ENCODE assay signal across 14 cellular contexts in genomic region chr2:222294996-222295367, GRCh38. TPM values are rescaled to one million over a fixed set of nuclear protein-coding genes. Genes with fewer than 3 reads are reported as not detected.
DNase-seq lines count a peak whose midpoint lies in the region; ATAC-seq, FAIRE-seq and TF ChIP-seq lines count a peak whose summit lies in the region.
"Had no signal": no experiment of that assay in that cellular context is flagged by ENCODE, and none has a peak within 500 bp of the region (broad histone marks: within the 10 kb centered on the region; RNA-seq: fewer than 3 reads in every experiment).

No MANE protein-coding gene starts in this region.

- H3K36me3 ChIP-seq in ES-I3 (ENCODE audit: insufficient read depth, low read length), result no peaks in the 10 kb centered on the region
- H3K36me3 ChIP-seq in breast epithelium, result no peaks in the 10 kb centered on the region
- H3K36me3 ChIP-seq in mucosa of stomach (ENCODE audit: control insufficient read depth, insufficient read depth, low read length), result no peaks in the 10 kb centered on the region

- DNase-seq in A549 (ENCODE audit: low read depth in 1 of 2, low spot score in 1 of 2), result no peak
- no peak for DNase-seq in breast epithelium (ENCODE audit: low spot score in 2 of 2)
- DNase-seq in NCI-H510A treated with DMSO at 0.1 percent for 48 hours (lab: John Stamatoyannopoulos, UW), result no peak
- DNase-seq in NCI-H2171 treated with DMSO at 0.1 percent for 48 hours (lab: John Stamatoyannopoulos, UW), result no peak
- DNase-seq: NCI-H446; stimulated activated CD4-positive, alpha-beta T cell treated with anti-CD3 and anti-CD28 coated beads, Interleukin-4, amount 100 ng/mL, for 24 hours had no signal

- POLR2A ChIA-PET in A549 (lab: Yijun Ruan, JAX), result no interaction called here

- CTCF ChIA-PET in A549 (lab: Yijun Ruan, JAX), result no interaction called here

- FAIRE-seq in A549 (lab: Jason Lieb, UNC), result no peak

- ATAC-seq in A549 (no peak), HG03280 (IDR thresholded peaks at IDR 0.05; ENCODE audit: unreplicated experiment) (no peak), GM21717 (IDR thresholded peaks at IDR 0.05; ENCODE audit: unreplicated experiment) (no peak)

- H3K9ac ChIP-seq in ES-I3 (ENCODE audit: low read depth, low read length) (peak overlapping the region; percentile 19; the same call in 1 of the 2 replicates), mucosa of stomach (ENCODE audit: low read length) (no peak overlapping the region)

- H3K4me1 ChIP-seq in A549, result peaks cover 6% of the 10 kb centered on the region; the same call in 1 of the 3 replicates
- H3K4me1 ChIP-seq in ES-I3 (ENCODE audit: insufficient read depth, low read length), result peaks cover 20% of the 10 kb centered on the region
- H3K4me1 ChIP-seq in breast epithelium, result peaks cover 0 to 3% of the 10 kb centered on the region in 2 donors
- H3K4me1 ChIP-seq in mucosa of stomach (ENCODE audit: control insufficient read depth, insufficient read depth, low read length), result peaks cover 34% of the 10 kb centered on the region

- TF ChIP-seq POLR2A in A549 (IDR thresholded peaks at IDR 0.05; ENCODE audit: low read length) (no peak), breast epithelium (IDR thresholded peaks at IDR 0.05) (no peak)

- no peak for TF ChIP-seq EP300 in A549 (IDR thresholded peaks at IDR 0.05)

- WGBS in A549 (ENCODE audit: missing lambda C conversion rate), result 43% methylated on average over 26 of the region's 27 CpGs

- H3K4me3 ChIP-seq in A549 (peak overlapping the region; percentile 26; the same call in 2 of the 3 replicates), breast epithelium (peak overlapping the region; percentile 16 to 62 (median 32)), mucosa of stomach (ENCODE audit: low read length) (peak overlapping the region; percentile 6)

- no peak for TF ChIP-seq RAD21 in A549 (conservative IDR thresholded peaks at IDR 0.05 in 1 of 2, IDR thresholded peaks at IDR 0.05 in 1 of 2)

- H3K9me3 ChIP-seq in A549 (no peaks in the 10 kb centered on the region), ES-I3 (ENCODE audit: control insufficient read depth, insufficient read depth, low read length) (no peaks in the 10 kb centered on the region), breast epithelium (peaks cover 0 to 5% of the 10 kb centered on the region in 2 donors), mucosa of stomach (ENCODE audit: control insufficient read depth, low read length) (no peaks in the 10 kb centered on the region)

- TF ChIP-seq CTCF in A549 (IDR thresholded peaks at IDR 0.05) (no peak), breast epithelium (IDR thresholded peaks at IDR 0.05) (no peak)

- H3K27ac ChIP-seq in A549 (no peak overlapping the region), breast epithelium (no peak overlapping the region)
- H3K27ac ChIP-seq: epithelial cell of prostate had no signal

- H3K27me3 ChIP-seq in breast epithelium, result peaks cover 6 to 99% of the 10 kb centered on the region in 2 donors
- peaks cover 99% of the 10 kb centered on the region for H3K27me3 ChIP-seq in mucosa of stomach (ENCODE audit: control insufficient read depth, insufficient read depth, low read length)

- intact Hi-C loops in breast epithelium (cut with DNase I; ENCODE audit: low total_unique reads), result no loop called here

- H3K4me2 ChIP-seq in A549, result peak overlapping the region; percentile 34

TF ChIP-seq in A549, 52 proteins besides CTCF, POLR2A, EP300 and RAD21:
- TF ChIP-seq JUNB (IDR thresholded peaks at IDR 0.05), result no peak
- TF ChIP-seq HOXB5 (CRISPR knock-in tag; IDR thresholded peaks at IDR 0.05), result no peak
- TF ChIP-seq HOXB13 (CRISPR knock-in tag; IDR thresholded peaks at IDR 0.05; ENCODE audit: low read depth), result no peak
- no peak for TF ChIP-seq CEBPB (IDR thresholded peaks at IDR 0.05)
- TF ChIP-seq REST (IDR thresholded peaks at IDR 0.05), result no peak
- TF ChIP-seq CBX8 (IDR thresholded peaks at IDR 0.05), result no peak
- no peak for TF ChIP-seq KDM1A (IDR thresholded peaks at IDR 0.05; ENCODE audit: low read depth)
TF ChIP-seq in A549: peak in this region for 0.

RNA-seq across cellular contexts. Expression of gene PAX3, which starts 3.8 kb away (rescaled TPM):
- polyA plus RNA-seq in A549 (2011; rRNA removed) (not detected in 2 replicates), A549 (2017; fragmentation: RNase III; extraction: RNeasy Plus Mini Kit Qiagen cat#74134 plus additional on column Dnase treatment) (not detected in 3 replicates)
- not detected in 2 replicates for polyA plus RNA-seq in A549 (2012; cell fraction: cytosol; rRNA removed)
- polyA plus RNA-seq in A549 (2012; cell fraction: nucleus; rRNA removed), result not detected in 2 replicates
- not detected in 2 replicates for polyA minus RNA-seq in A549 (2011; rRNA and poly(A)+ RNA removed)
- total RNA-seq in breast epithelium, result 1 to 10 TPM in 2 of 3 donors, under 1 TPM in 1; 0.29 to 2.9 (median 2.3) TPM
- total RNA-seq: HT-29, lung microvascular endothelial cell had no signal
- polyA plus RNA-seq: urinary bladder had no signal
